1 cellular context compared by ENCODE assay signal in genomic region chr20:51634257-51634656, GRCh38.
TF ChIP-seq lines count a peak whose summit lies in the region.

No MANE protein-coding gene starts in this region.

TF ChIP-seq in WTC11, 78 proteins besides CTCF, POLR2A, EP300 and RAD21 (continued from another document):
- TF ChIP-seq ZNF425 (CRISPR knock-in tag; conservative IDR thresholded peaks at IDR 0.05), result no peak
- no peak for TF ChIP-seq CBFB (CRISPR knock-in tag; IDR thresholded peaks at IDR 0.05; ENCODE audit: low read depth)
- no peak for TF ChIP-seq ZNF532 (CRISPR knock-in tag; IDR thresholded peaks at IDR 0.05; ENCODE audit: borderline replicate concordance)
- TF ChIP-seq FOXP1 (CRISPR knock-in tag; IDR thresholded peaks at IDR 0.05; ENCODE audit: borderline replicate concordance), result no peak
- no peak for TF ChIP-seq RORB (CRISPR knock-in tag; IDR thresholded peaks at IDR 0.05)
